In the genomic region with DNA sequence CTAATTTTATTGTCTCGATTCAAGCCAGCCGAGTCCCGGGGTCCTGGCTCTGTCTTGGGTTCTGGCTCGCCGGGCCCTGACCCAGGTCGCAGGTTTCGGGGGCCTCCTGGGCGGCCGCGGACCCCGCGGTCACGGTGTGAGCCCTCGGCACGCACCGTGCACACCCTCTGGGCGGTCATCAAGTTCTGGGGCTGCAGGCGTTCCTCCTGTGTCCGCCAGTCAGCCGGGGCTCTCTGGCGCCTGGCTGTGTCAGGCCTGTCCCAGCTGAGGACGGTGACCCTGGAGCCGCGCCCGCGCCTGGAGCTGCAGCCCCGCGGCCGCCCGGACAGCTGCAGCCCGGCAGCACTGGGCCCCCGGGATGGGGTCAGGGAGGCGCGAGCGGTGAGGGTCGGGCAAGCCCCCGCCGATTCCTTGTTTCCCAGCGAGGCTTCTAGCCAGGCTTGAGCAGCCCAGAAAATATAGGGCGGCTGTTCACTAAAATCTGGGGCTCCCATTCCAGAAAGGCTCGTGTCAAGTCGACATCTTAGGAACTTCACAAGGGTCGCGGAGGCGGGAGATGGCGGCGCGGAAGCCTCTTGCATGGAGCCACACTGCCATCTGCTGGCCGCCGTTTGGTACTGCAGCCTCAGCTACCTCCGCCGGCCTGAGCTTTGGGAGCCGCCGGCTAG, we compare ENCODE assay signal across 2 cellular contexts.
TF ChIP-seq lines count a peak whose summit lies in the region.

No MANE protein-coding gene starts in this region.

TF ChIP-seq in HEK293T, 16 proteins besides CTCF, POLR2A, EP300 and RAD21:
- TF ChIP-seq LEF1 (IDR thresholded peaks at IDR 0.05; ENCODE audit: borderline replicate concordance) (no peak), NFRKB (IDR thresholded peaks at IDR 0.05) (no peak), FOXA1 (IDR thresholded peaks at IDR 0.05) (no peak), SP1 (IDR thresholded peaks at IDR 0.05) (no peak), TARDBP (IDR thresholded peaks at IDR 0.05) (no peak), ZNF384 (IDR thresholded peaks at IDR 0.05) (no peak)

TF ChIP-seq in K562, 482 proteins besides CTCF, POLR2A, EP300 and RAD21 (continues in another document):
- no peak for TF ChIP-seq FOXJ2 (tag; IDR thresholded peaks at IDR 0.05)
- TF ChIP-seq DNMT1 (IDR thresholded peaks at IDR 0.05), result no peak
- TF ChIP-seq CC2D1A (IDR thresholded peaks at IDR 0.05), result peak; percentile 46; the same call in 1 of the 2 replicates
- TF ChIP-seq ZNF347 (CRISPR knock-in tag; IDR thresholded peaks at IDR 0.05; ENCODE audit: low read depth), result no peak
- no peak for TF ChIP-seq FUS (optimal IDR thresholded peaks at IDR 0.05; ENCODE audit: low read depth, low read length)
- 0 out of 2 replicates have a peak, but pooled peaks have one; percentile 36 for TF ChIP-seq TGIF2 (CRISPR knock-in tag; IDR thresholded peaks at IDR 0.05)
- no peak for TF ChIP-seq SRF (CRISPR knock-in tag; IDR thresholded peaks at IDR 0.05)
- TF ChIP-seq ZNF12 (CRISPR knock-in tag; IDR thresholded peaks at IDR 0.05), result no peak
- TF ChIP-seq ZNF224 (CRISPR knock-in tag; IDR thresholded peaks at IDR 0.05), result no peak
- TF ChIP-seq ZNF175 (CRISPR knock-in tag; IDR thresholded peaks at IDR 0.05; ENCODE audit: low read depth), result no peak
- TF ChIP-seq SMARCB1 (IDR thresholded peaks at IDR 0.05; ENCODE audit: insufficient read length, low read depth), result no peak
- no peak for TF ChIP-seq CBFA2T3 (IDR thresholded peaks at IDR 0.05)
- TF ChIP-seq, protein P1, sequence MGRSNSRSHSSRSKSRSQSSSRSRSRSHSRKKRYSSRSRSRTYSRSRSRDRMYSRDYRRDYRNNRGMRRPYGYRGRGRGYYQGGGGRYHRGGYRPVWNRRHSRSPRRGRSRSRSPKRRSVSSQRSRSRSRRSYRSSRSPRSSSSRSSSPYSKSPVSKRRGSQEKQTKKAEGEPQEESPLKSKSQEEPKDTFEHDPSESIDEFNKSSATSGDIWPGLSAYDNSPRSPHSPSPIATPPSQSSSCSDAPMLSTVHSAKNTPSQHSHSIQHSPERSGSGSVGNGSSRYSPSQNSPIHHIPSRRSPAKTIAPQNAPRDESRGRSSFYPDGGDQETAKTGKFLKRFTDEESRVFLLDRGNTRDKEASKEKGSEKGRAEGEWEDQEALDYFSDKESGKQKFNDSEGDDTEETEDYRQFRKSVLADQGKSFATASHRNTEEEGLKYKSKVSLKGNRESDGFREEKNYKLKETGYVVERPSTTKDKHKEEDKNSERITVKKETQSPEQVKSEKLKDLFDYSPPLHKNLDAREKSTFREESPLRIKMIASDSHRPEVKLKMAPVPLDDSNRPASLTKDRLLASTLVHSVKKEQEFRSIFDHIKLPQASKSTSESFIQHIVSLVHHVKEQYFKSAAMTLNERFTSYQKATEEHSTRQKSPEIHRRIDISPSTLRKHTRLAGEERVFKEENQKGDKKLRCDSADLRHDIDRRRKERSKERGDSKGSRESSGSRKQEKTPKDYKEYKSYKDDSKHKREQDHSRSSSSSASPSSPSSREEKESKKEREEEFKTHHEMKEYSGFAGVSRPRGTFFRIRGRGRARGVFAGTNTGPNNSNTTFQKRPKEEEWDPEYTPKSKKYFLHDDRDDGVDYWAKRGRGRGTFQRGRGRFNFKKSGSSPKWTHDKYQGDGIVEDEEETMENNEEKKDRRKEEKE (IDR thresholded peaks at IDR 0.05; ENCODE audit: borderline replicate concordance in 1 of 2, control insufficient read depth in 1 of 2, low read depth in 2 of 2, low read length in 1 of 2), result no peak
- TF ChIP-seq ILF3 (IDR thresholded peaks at IDR 0.05; ENCODE audit: borderline replicate concordance), result no peak
- TF ChIP-seq ZFP36 (IDR thresholded peaks at IDR 0.05; ENCODE audit: low read depth, low read length, partially characterized antibody), result no peak
- TF ChIP-seq, protein P2, sequence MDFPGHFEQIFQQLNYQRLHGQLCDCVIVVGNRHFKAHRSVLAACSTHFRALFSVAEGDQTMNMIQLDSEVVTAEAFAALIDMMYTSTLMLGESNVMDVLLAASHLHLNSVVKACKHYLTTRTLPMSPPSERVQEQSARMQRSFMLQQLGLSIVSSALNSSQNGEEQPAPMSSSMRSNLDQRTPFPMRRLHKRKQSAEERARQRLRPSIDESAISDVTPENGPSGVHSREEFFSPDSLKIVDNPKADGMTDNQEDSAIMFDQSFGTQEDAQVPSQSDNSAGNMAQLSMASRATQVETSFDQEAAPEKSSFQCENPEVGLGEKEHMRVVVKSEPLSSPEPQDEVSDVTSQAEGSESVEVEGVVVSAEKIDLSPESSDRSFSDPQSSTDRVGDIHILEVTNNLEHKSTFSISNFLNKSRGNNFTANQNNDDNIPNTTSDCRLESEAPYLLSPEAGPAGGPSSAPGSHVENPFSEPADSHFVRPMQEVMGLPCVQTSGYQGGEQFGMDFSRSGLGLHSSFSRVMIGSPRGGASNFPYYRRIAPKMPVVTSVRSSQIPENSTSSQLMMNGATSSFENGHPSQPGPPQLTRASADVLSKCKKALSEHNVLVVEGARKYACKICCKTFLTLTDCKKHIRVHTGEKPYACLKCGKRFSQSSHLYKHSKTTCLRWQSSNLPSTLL (IDR thresholded peaks at IDR 0.05), result no peak
- TF ChIP-seq, protein P3, sequence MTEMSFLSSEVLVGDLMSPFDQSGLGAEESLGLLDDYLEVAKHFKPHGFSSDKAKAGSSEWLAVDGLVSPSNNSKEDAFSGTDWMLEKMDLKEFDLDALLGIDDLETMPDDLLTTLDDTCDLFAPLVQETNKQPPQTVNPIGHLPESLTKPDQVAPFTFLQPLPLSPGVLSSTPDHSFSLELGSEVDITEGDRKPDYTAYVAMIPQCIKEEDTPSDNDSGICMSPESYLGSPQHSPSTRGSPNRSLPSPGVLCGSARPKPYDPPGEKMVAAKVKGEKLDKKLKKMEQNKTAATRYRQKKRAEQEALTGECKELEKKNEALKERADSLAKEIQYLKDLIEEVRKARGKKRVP (CRISPR knock-in tag; IDR thresholded peaks at IDR 0.05), result no peak
- no peak for TF ChIP-seq SIN3A (IDR thresholded peaks at IDR 0.05; ENCODE audit: borderline replicate concordance in 2 of 2, control insufficient read depth in 1 of 2, low read depth in 2 of 2, low read length in 2 of 2)
- no peak for TF ChIP-seq ATF1 (CRISPR knock-in tag; IDR thresholded peaks at IDR 0.05)
- TF ChIP-seq ATF1 (tag; IDR thresholded peaks at IDR 0.05), result no peak
- no peak for TF ChIP-seq ZNF76 (CRISPR knock-in tag; IDR thresholded peaks at IDR 0.05; ENCODE audit: borderline replicate concordance)
- TF ChIP-seq PHB2 (IDR thresholded peaks at IDR 0.05; ENCODE audit: low read depth), result no peak
- TF ChIP-seq ZNF124 (CRISPR knock-in tag; IDR thresholded peaks at IDR 0.05), result no peak
- TF ChIP-seq, protein P4, sequence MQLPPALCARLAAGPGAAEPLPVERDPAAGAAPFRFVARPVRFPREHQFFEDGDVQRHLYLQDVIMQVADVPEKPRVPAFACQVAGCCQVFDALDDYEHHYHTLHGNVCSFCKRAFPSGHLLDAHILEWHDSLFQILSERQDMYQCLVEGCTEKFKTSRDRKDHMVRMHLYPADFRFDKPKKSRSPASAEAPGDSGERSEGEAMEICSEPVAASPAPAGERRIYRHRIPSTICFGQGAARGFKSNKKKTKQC (CRISPR knock-in tag; IDR thresholded peaks at IDR 0.05), result no peak
- no peak for TF ChIP-seq PRMT5 (CRISPR knock-in tag; IDR thresholded peaks at IDR 0.05)
- TF ChIP-seq KLF1 (tag; IDR thresholded peaks at IDR 0.05), result no peak
- TF ChIP-seq, protein P5, sequence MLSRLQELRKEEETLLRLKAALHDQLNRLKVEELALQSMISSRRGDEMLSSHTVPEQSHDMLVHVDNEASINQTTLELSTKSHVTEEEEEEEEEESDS (CRISPR knock-in tag; IDR thresholded peaks at IDR 0.05), result no peak
- TF ChIP-seq ETV5 (CRISPR knock-in tag; IDR thresholded peaks at IDR 0.05; ENCODE audit: low read depth), result no peak
- TF ChIP-seq KLF13 (tag; IDR thresholded peaks at IDR 0.05; ENCODE audit: borderline replicate concordance, low read depth), result no peak
- TF ChIP-seq TEAD2 (tag; IDR thresholded peaks at IDR 0.05), result no peak
- TF ChIP-seq ETS2 (tag; IDR thresholded peaks at IDR 0.05; ENCODE audit: borderline replicate concordance, poor library complexity, severe bottlenecking), result no peak
- TF ChIP-seq TAF1 (IDR thresholded peaks at IDR 0.05; ENCODE audit: control insufficient read depth, extremely low read depth, insufficient read depth, low read length, severe bottlenecking), result no peak
- peak; percentile 78 to 97 (median 95) for TF ChIP-seq YY1 (IDR thresholded peaks at IDR 0.05; ENCODE audit: borderline replicate concordance in 1 of 3, control insufficient read depth in 1 of 3, extremely low read depth in 1 of 3, insufficient read depth in 3 of 3, insufficient read length in 1 of 3, insufficient replicate concordance in 2 of 3, low read depth in 1 of 3, low read length in 2 of 3)
- TF ChIP-seq RBM34 (IDR thresholded peaks at IDR 0.05; ENCODE audit: borderline replicate concordance, insufficient read depth, low read length), result no peak
- TF ChIP-seq, protein P6, sequence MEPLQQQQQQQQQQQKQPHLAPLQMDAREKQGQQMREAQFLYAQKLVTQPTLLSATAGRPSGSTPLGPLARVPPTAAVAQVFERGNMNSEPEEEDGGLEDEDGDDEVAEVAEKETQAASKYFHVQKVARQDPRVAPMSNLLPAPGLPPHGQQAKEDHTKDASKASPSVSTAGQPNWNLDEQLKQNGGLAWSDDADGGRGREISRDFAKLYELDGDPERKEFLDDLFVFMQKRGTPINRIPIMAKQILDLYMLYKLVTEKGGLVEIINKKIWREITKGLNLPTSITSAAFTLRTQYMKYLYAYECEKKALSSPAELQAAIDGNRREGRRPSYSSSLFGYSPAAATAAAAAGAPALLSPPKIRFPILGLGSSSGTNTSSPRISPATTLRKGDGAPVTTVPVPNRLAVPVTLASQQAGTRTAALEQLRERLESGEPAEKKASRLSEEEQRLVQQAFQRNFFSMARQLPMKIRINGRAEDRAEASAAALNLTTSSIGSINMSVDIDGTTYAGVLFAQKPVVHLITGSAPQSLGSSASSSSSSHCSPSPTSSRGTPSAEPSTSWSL (CRISPR knock-in tag; IDR thresholded peaks at IDR 0.05; ENCODE audit: borderline replicate concordance), result 0 out of 2 replicates have a peak, but pooled peaks have one; percentile 18
- no peak for TF ChIP-seq TCF7 (IDR thresholded peaks at IDR 0.05; ENCODE audit: borderline replicate concordance)
- TF ChIP-seq RFX5 (IDR thresholded peaks at IDR 0.05; ENCODE audit: low read depth, low read length), result no peak
- no peak for TF ChIP-seq MTA1 (IDR thresholded peaks at IDR 0.05; ENCODE audit: borderline replicate concordance)
- TF ChIP-seq, protein P7, sequence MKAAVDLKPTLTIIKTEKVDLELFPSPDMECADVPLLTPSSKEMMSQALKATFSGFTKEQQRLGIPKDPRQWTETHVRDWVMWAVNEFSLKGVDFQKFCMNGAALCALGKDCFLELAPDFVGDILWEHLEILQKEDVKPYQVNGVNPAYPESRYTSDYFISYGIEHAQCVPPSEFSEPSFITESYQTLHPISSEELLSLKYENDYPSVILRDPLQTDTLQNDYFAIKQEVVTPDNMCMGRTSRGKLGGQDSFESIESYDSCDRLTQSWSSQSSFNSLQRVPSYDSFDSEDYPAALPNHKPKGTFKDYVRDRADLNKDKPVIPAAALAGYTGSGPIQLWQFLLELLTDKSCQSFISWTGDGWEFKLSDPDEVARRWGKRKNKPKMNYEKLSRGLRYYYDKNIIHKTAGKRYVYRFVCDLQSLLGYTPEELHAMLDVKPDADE (conservative IDR thresholded peaks at IDR 0.05; ENCODE audit: control insufficient read depth, low read depth, low read length), result no peak
- TF ChIP-seq, protein P8, sequence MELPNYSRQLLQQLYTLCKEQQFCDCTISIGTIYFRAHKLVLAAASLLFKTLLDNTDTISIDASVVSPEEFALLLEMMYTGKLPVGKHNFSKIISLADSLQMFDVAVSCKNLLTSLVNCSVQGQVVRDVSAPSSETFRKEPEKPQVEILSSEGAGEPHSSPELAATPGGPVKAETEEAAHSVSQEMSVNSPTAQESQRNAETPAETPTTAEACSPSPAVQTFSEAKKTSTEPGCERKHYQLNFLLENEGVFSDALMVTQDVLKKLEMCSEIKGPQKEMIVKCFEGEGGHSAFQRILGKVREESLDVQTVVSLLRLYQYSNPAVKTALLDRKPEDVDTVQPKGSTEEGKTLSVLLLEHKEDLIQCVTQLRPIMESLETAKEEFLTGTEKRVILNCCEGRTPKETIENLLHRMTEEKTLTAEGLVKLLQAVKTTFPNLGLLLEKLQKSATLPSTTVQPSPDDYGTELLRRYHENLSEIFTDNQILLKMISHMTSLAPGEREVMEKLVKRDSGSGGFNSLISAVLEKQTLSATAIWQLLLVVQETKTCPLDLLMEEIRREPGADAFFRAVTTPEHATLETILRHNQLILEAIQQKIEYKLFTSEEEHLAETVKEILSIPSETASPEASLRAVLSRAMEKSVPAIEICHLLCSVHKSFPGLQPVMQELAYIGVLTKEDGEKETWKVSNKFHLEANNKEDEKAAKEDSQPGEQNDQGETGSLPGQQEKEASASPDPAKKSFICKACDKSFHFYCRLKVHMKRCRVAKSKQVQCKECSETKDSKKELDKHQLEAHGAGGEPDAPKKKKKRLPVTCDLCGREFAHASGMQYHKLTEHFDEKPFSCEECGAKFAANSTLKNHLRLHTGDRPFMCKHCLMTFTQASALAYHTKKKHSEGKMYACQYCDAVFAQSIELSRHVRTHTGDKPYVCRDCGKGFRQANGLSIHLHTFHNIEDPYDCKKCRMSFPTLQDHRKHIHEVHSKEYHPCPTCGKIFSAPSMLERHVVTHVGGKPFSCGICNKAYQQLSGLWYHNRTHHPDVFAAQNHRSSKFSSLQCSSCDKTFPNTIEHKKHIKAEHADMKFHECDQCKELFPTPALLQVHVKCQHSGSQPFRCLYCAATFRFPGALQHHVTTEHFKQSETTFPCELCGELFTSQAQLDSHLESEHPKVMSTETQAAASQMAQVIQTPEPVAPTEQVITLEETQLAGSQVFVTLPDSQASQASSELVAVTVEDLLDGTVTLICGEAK (IDR thresholded peaks at IDR 0.05), result no peak
- TF ChIP-seq, protein P8 (CRISPR knock-in tag; IDR thresholded peaks at IDR 0.05), result no peak
- no peak for TF ChIP-seq ZKSCAN1 (IDR thresholded peaks at IDR 0.05; ENCODE audit: low read depth, low read length)
